ENCODE assay signal across 16 cellular contexts in genomic region chr15:28075482-28076029, GRCh38. TPM values are rescaled to one million over a fixed set of nuclear protein-coding genes. Genes with fewer than 3 reads are reported as not detected.
DNase-seq lines count a peak whose midpoint lies in the region; ATAC-seq and TF ChIP-seq lines count a peak whose summit lies in the region.
"Had no signal": no experiment of that assay in that cellular context is flagged by ENCODE, and none has a peak within 500 bp of the region (broad histone marks: within the 10 kb centered on the region; RNA-seq: fewer than 3 reads in every experiment).

No MANE protein-coding gene starts in this region.

- peaks cover 12% of the 10 kb centered on the region for H3K9me3 Mint-ChIP-seq in progenitor cell of endocrine pancreas (ENCODE audit: low read depth)
- H3K9me3 Mint-ChIP-seq: CD8-positive, alpha-beta memory T cell; T-helper 1 cell treated with Interleukin-12 subunit alpha and Interleukin-12 subunit beta and Interleukin-4 antibody, amounts not matched to agents 30 μg/mL and 1 μg/mL, for 36 hours had no signal

- intact Hi-C loops in left colon (cut with DNase I, micrococcal nuclease): no loop called here

- DNase-seq in COR-L47 (lab: John Stamatoyannopoulos, UW) (peak; percentile 39), LNCaP clone FGC (ENCODE audit: low read depth) (peak; percentile 46), NCI-H446 (lab: John Stamatoyannopoulos, UW) (peak; percentile 28 to 63), left colon (no peak), progenitor cell of endocrine pancreas (ENCODE audit: low spot score, unreplicated experiment) (no peak), cerebellar cortex (ENCODE audit: low spot score) (no peak)
- DNase-seq: ACHN; C1 segment of cervical spinal cord; CD8-positive, alpha-beta memory T cell; NCI-H1436; NCI-H2107; NCI-H82; PC-9 had no signal

- no peaks in the 10 kb centered on the region for H3K4me1 Mint-ChIP-seq in progenitor cell of endocrine pancreas (ENCODE audit: low read depth)
- H3K4me1 Mint-ChIP-seq: CD8-positive, alpha-beta memory T cell had no signal

- TF ChIP-seq CTCF in LNCaP clone FGC (IDR thresholded peaks at IDR 0.05; ENCODE audit: control insufficient read depth, extremely low read depth, insufficient read depth) (no peak), progenitor cell of endocrine pancreas (IDR thresholded peaks at IDR 0.05; ENCODE audit: unreplicated experiment) (no peak)

- peak; percentile 80 for ATAC-seq in left colon
- ATAC-seq in HG02938 (IDR thresholded peaks at IDR 0.05; ENCODE audit: unreplicated experiment): no peak
- ATAC-seq: K562 had no signal

- H3K4me3 Mint-ChIP-seq in progenitor cell of endocrine pancreas (ENCODE audit: low read depth): no peak overlapping the region
- H3K4me3 Mint-ChIP-seq: CD8-positive, alpha-beta memory T cell; T-helper 1 cell treated with Interleukin-12 subunit alpha and Interleukin-12 subunit beta and Interleukin-4 antibody, amounts not matched to agents 30 μg/mL and 1 μg/mL, for 36 hours had no signal

- no peak overlapping the region for H3K4me3 ChIP-seq in LNCaP clone FGC (ENCODE audit: low read depth, low read length)
- H3K4me3 ChIP-seq: K562, PC-9 had no signal

- H3K27ac Mint-ChIP-seq in progenitor cell of endocrine pancreas: no peak overlapping the region
- H3K27ac Mint-ChIP-seq: T-helper 1 cell treated with Interleukin-12 subunit alpha and Interleukin-12 subunit beta and Interleukin-4 antibody, amounts not matched to agents 30 μg/mL and 1 μg/mL, for 36 hours had no signal

- no peaks in the 10 kb centered on the region for H3K36me3 Mint-ChIP-seq in progenitor cell of endocrine pancreas (ENCODE audit: insufficient read depth)
- H3K36me3 Mint-ChIP-seq: CD8-positive, alpha-beta memory T cell had no signal

- peaks cover 16% of the 10 kb centered on the region for H3K27me3 Mint-ChIP-seq in progenitor cell of endocrine pancreas

RNA-seq across cellular contexts. Expression of gene OCA2, which starts 23.6 kb away (rescaled TPM):
- total RNA-seq in left colon (under 1 TPM; 0.18 to 0.31 TPM), progenitor cell of endocrine pancreas (0.78 and 0.79 TPM in 2 replicates)
- total RNA-seq: CD8-positive, alpha-beta memory T cell; PC-9 had no signal

Comparison
In these comparisons a context has a peak if more than half of its experiments do, and no peak if none do; other contexts are left out.
1. DNase-seq: peak in COR-L47 (single experiment), LNCaP clone FGC (single experiment) and NCI-H446 (2 of 2); none in left colon (0 of 2), progenitor cell of endocrine pancreas (single experiment) and cerebellar cortex (single experiment).